18 cellular contexts compared by ENCODE assay signal in genomic region chr12:18651525-18651924, GRCh38.
A peak's percentile ranks its signal among the peaks of the same experiment; 100 is the strongest.
DNase-seq lines count a peak whose midpoint lies in the region; ATAC-seq and TF ChIP-seq lines count a peak whose summit lies in the region.
"Had no signal": no experiment of that assay in that cellular context is flagged by ENCODE, and none has a peak within 500 bp of the region (broad histone marks: within the 10 kb centered on the region; RNA-seq: fewer than 3 reads in every experiment).

No MANE protein-coding gene starts in this region.

- H3K27ac ChIP-seq in PC-3 (ENCODE audit: low read length): no peak overlapping the region
- H3K27ac ChIP-seq: C4-2B, HL-60 had no signal

- no peaks in the 10 kb centered on the region for H3F3A ChIP-seq in PC-3 (ENCODE audit: low read length, unreplicated experiment)

- no peaks in the 10 kb centered on the region for H3K4me1 ChIP-seq in PC-3 (ENCODE audit: insufficient read depth, low read length)

- TF ChIP-seq CTCF in PC-3 (conservative IDR thresholded peaks at IDR 0.05; ENCODE audit: low read depth, low read length): no peak

- H3K4me2 ChIP-seq in PC-3 (ENCODE audit: low read length): no peak overlapping the region
- H3K4me2 ChIP-seq: GM23338 had no signal

- no peaks in the 10 kb centered on the region for H3K9me3 ChIP-seq in PC-3 (ENCODE audit: low read length)
- H3K9me3 ChIP-seq: Caco-2 had no signal

- DNase-seq in ELR (ENCODE audit: low read depth): peak; percentile 41
- peak; percentile 7 for DNase-seq in M059J (ENCODE audit: low read depth)
- DNase-seq in kidney tubule cell (ENCODE audit: low spot score): peak; percentile 10
- no peak for DNase-seq in PC-3
- DNase-seq: ACHN; AML-193; Caco-2; CD4-positive, alpha-beta T cell; DMS153; DMS79; HCEC 1CT; Karpas-422; KBM-7 had no signal

- no peak overlapping the region for H2AFZ ChIP-seq in PC-3 (ENCODE audit: low read length)
- H2AFZ ChIP-seq: GM23338 had no signal

- H3K79me2 ChIP-seq in PC-3 (ENCODE audit: low read length): no peaks in the 10 kb centered on the region

- H3K36me3 ChIP-seq in PC-3 (ENCODE audit: low read depth, low read length): no peaks in the 10 kb centered on the region

- POLR2A ChIA-PET in PC-3 (lab: Charles Lee; ENCODE audit: unreplicated experiment): no interaction called here

- no peak for ATAC-seq in HG03108 (IDR thresholded peaks at IDR 0.05; ENCODE audit: unreplicated experiment)
- ATAC-seq in PC-3: no peak
- ATAC-seq in GM18861 (IDR thresholded peaks at IDR 0.05; ENCODE audit: unreplicated experiment): no peak
- ATAC-seq: GM23338 had no signal

- CTCF ChIA-PET in PC-3 (lab: Charles Lee): no interaction called here

- H4K20me1 ChIP-seq in PC-3 (ENCODE audit: low read length): no peaks in the 10 kb centered on the region

- intact Hi-C loops in PC-3 (cut with micrococcal nuclease): no loop called here

- no peak overlapping the region for H3K4me3 ChIP-seq in PC-3 (ENCODE audit: low read length)
- H3K4me3 ChIP-seq: GM23338 had no signal

- no peaks in the 10 kb centered on the region for H3K9me2 ChIP-seq in PC-3 (replicated peaks; ENCODE audit: low read length)

- no TSS peak for BruUV-seq in PC-3 (replicated peaks; lab: Mats Ljungman, UMichigan)

- no peaks in the 10 kb centered on the region for H3K27me3 ChIP-seq in PC-3 (ENCODE audit: low read length)

- H3K9ac ChIP-seq in PC-3 (ENCODE audit: low read length): no peak overlapping the region
